14 cellular contexts compared by ENCODE assay signal in the genomic region with DNA sequence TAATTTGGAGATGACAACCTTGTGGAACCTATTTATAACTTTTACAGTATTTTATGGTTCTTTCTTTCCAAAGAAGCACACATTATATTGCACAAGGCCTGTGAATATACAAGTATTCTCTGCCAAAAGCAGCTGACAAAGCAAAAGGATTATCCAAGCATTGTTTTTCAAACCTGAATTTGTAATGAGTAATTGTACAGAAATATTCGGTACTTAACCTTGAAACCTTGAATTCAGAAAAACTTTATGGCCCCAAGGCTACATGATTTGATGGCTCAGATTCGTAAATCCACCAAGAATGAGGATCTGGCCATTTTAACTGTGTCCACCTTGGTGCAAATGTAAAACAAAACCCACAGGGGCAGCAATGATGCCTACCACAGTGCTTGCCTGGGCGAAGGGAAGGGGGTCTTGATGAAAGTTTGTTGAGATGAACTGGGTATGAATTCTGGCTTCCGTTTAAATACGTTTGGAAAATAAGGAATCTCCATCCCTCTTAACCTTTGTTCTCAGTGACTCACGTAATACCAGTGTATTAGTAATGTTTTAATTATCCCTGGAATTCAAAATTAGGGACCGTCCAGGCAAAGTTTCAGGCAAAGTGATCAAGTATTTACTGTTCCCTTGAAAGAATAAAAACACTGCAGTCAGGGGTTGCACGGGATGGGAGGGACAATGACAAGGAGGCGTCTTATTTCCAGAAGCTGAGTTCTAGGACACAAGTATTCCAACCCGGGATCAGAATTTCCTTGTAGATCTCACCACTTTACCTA. TPM values are rescaled to one million over a fixed set of nuclear protein-coding genes. Genes with fewer than 3 reads are reported as not detected.
DNase-seq lines count a peak whose midpoint lies in the region; ATAC-seq, FAIRE-seq and TF ChIP-seq lines count a peak whose summit lies in the region.
"Had no signal": no experiment of that assay in that cellular context is flagged by ENCODE, and none has a peak within 500 bp of the region (broad histone marks: within the 10 kb centered on the region; RNA-seq: fewer than 3 reads in every experiment).

No MANE protein-coding gene starts in this region.

- H3K9ac ChIP-seq in keratinocyte (ENCODE audit: control insufficient read depth, extremely low read depth, insufficient read depth, low read length): no peak overlapping the region

- H3K9me1 ChIP-seq in keratinocyte (ENCODE audit: control insufficient read depth, extremely low read depth, insufficient read depth, low read length): no peaks in the 10 kb centered on the region

- no peaks in the 10 kb centered on the region for H3K79me2 ChIP-seq in keratinocyte (ENCODE audit: control insufficient read depth, insufficient read depth, low read length)

- H2AFZ ChIP-seq in keratinocyte (ENCODE audit: control insufficient read depth, low read length): peak overlapping the region; percentile 91

- H3K9me3 ChIP-seq in left ventricle myocardium inferior (replicated peaks): no peaks in the 10 kb centered on the region
- no peaks in the 10 kb centered on the region for H3K9me3 ChIP-seq in keratinocyte (ENCODE audit: control insufficient read depth, low read depth, low read length)
- H3K9me3 ChIP-seq in vagina: no peaks in the 10 kb centered on the region
- no peaks in the 10 kb centered on the region for H3K9me3 ChIP-seq in effector memory CD4-positive, alpha-beta T cell (ENCODE audit: control insufficient read depth, low read length)
- no peaks in the 10 kb centered on the region for H3K9me3 ChIP-seq in BE2C
- H3K9me3 ChIP-seq: MG63, right lobe of liver had no signal

- H3K27me3 ChIP-seq in left ventricle myocardium inferior (ENCODE audit: low read depth): peaks cover 23% of the 10 kb centered on the region
- no peaks in the 10 kb centered on the region for H3K27me3 ChIP-seq in keratinocyte (ENCODE audit: control insufficient read depth, extremely low read depth, insufficient read depth, low read length)
- no peaks in the 10 kb centered on the region for H3K27me3 ChIP-seq in vagina
- peaks cover 12% of the 10 kb centered on the region for H3K27me3 ChIP-seq in effector memory CD4-positive, alpha-beta T cell (replicated peaks; ENCODE audit: control insufficient read depth, insufficient read depth, low read length, poor library complexity, severe bottlenecking)
- H3K27me3 ChIP-seq in BE2C: peaks cover 19% of the 10 kb centered on the region
- H3K27me3 ChIP-seq: MG63, right lobe of liver had no signal

- DNase-seq in left ventricle myocardium inferior (no peak), Right ventricle myocardium inferior (ENCODE audit: missing footprints) (no peak), astrocyte of the hippocampus (ENCODE audit: low read depth, low spot score) (peak; percentile 75), keratinocyte (ENCODE audit: low read depth, low spot score) (no peak), vagina (ENCODE audit: extremely low spot score in 2 of 2) (no peak), BE2C (no peak)
- DNase-seq in activated CD4-positive, alpha-beta T cell treated with anti-CD3 and anti-CD28 coated beads for 4 hours: no peak
- DNase-seq in effector memory CD4-positive, alpha-beta T cell: no peak
- DNase-seq: AML-193, immature natural killer cell, MG63, NCI-H69, right lobe of liver, T-helper 9 cell had no signal

- TF ChIP-seq CTCF in left ventricle myocardium inferior (IDR thresholded peaks at IDR 0.05; ENCODE audit: borderline replicate concordance) (no peak), keratinocyte (optimal IDR thresholded peaks at IDR 0.05 in 1 of 3, IDR thresholded peaks at IDR 0.05 in 1 of 3, conservative IDR thresholded peaks at IDR 0.05 in 1 of 3; ENCODE audit: extremely low read depth in 1 of 3, insufficient read depth in 2 of 3, low read length in 3 of 3) (no peak), vagina (IDR thresholded peaks at IDR 0.05) (no peak), BE2C (IDR thresholded peaks at IDR 0.05; ENCODE audit: low read depth, low read length) (no peak)

- H3K4me2 ChIP-seq in keratinocyte (ENCODE audit: control insufficient read depth, extremely low read depth, insufficient read depth, low read depth, low read length): peak overlapping the region; percentile 88

- H4K20me1 ChIP-seq in keratinocyte (ENCODE audit: control insufficient read depth, extremely low read depth, insufficient read depth, low read length): no peaks in the 10 kb centered on the region

- H3K27ac ChIP-seq in left ventricle myocardium inferior (replicated peaks) (peak overlapping the region; percentile 96), keratinocyte (ENCODE audit: control insufficient read depth, insufficient read depth, low read length) (peak overlapping the region; percentile 59), vagina (peak overlapping the region; percentile 7)
- no peak overlapping the region for H3K27ac ChIP-seq in effector memory CD4-positive, alpha-beta T cell (ENCODE audit: insufficient read depth, low read length, poor library complexity, severe bottlenecking)
- H3K27ac ChIP-seq: right lobe of liver had no signal

- dilution Hi-C loops in keratinocyte (cut with MboI; ENCODE audit: extremely low pct_ligation_motif_present, low sequenced_read_pairs): no loop called here

- H3K4me3 ChIP-seq in left ventricle myocardium inferior (peak overlapping the region; percentile 86), keratinocyte (ENCODE audit: control insufficient read depth in 2 of 3, extremely low read depth in 1 of 3, insufficient read depth in 2 of 3, low read depth in 1 of 3, low read length in 3 of 3) (peak overlapping the region in 2 of 3 experiments; percentile 41 to 46), vagina (no peak overlapping the region), BE2C (ENCODE audit: low read depth, low read length) (no peak overlapping the region)
- no peak overlapping the region for H3K4me3 ChIP-seq in effector memory CD4-positive, alpha-beta T cell (ENCODE audit: insufficient read depth, low read depth, low read length, poor library complexity, severe bottlenecking)
- H3K4me3 ChIP-seq: MG63, right lobe of liver had no signal

- no peak for TF ChIP-seq POLR2A in vagina (IDR thresholded peaks at IDR 0.05)

- H3K36me3 ChIP-seq in left ventricle myocardium inferior: peaks cover 2% of the 10 kb centered on the region
- H3K36me3 ChIP-seq in keratinocyte (ENCODE audit: control insufficient read depth in 2 of 2, extremely low read depth in 1 of 2, insufficient read depth in 2 of 2, low read length in 2 of 2): no peaks in the 10 kb centered on the region
- H3K36me3 ChIP-seq in vagina: no peaks in the 10 kb centered on the region
- no peaks in the 10 kb centered on the region for H3K36me3 ChIP-seq in effector memory CD4-positive, alpha-beta T cell (ENCODE audit: control insufficient read depth, insufficient read depth, low read length)
- H3K36me3 ChIP-seq in BE2C: no peaks in the 10 kb centered on the region
- H3K36me3 ChIP-seq: MG63, right lobe of liver had no signal

- FAIRE-seq in keratinocyte (lab: Jason Lieb, UNC): peak; percentile 55

- H3K4me1 ChIP-seq in left ventricle myocardium inferior (peaks cover 46% of the 10 kb centered on the region), keratinocyte (ENCODE audit: control insufficient read depth, extremely low read depth, insufficient read depth, low read length) (peaks cover 17% of the 10 kb centered on the region), vagina (peaks cover 6% of the 10 kb centered on the region), BE2C (no peaks in the 10 kb centered on the region)
- H3K4me1 ChIP-seq in effector memory CD4-positive, alpha-beta T cell (ENCODE audit: control insufficient read depth, insufficient read depth, low read length, poor library complexity, severe bottlenecking): peaks cover 8% of the 10 kb centered on the region
- H3K4me1 ChIP-seq: right lobe of liver had no signal

- intact Hi-C loops in left ventricle myocardium inferior (cut with micrococcal nuclease) (loop anchor here (10.0 kb wide), 1 partner anchor 104 kb away; no protein-coding TSS in a partner anchor), Right ventricle myocardium inferior (cut with DNase I) (loop anchor here (5.0 kb wide), 1 partner anchor 66 kb away; no protein-coding TSS in a partner anchor), vagina (cut with DNase I) (no loop called here)

- no peak for ATAC-seq in Right ventricle myocardium inferior

RNA-seq across cellular contexts. Expression of a gene that starts 2.7 kb away (rescaled TPM):
- total RNA-seq in left ventricle myocardium inferior: 189 TPM
- total RNA-seq in Right ventricle myocardium inferior: 181 TPM
- 1.3 to 1.9 TPM (median 1.3 TPM) in 3 replicates for polyA plus RNA-seq in keratinocyte
- 0.17 TPM for polyA plus RNA-seq in keratinocyte (2011; ENCODE audit: low read depth)
- 1.5 and 1.8 TPM in 2 replicates for polyA plus RNA-seq in keratinocyte (2011; cell fraction: cytosol; rRNA removed)
- 1.6 and 1.7 TPM in 2 replicates for polyA plus RNA-seq in keratinocyte (2011; cell fraction: nucleus; rRNA removed)
- polyA plus RNA-seq in keratinocyte (2012; ENCODE audit: low replicate concordance): 0.18 and 1.1 TPM in 2 replicates
- polyA minus RNA-seq in keratinocyte: 1.2 to 6.2 TPM (median 5.8 TPM) in 3 replicates
- polyA minus RNA-seq in keratinocyte (2011; cell fraction: cytosol; rRNA and poly(A)+ RNA removed): 4.8 TPM
- 0.53 and 2.6 TPM in 2 replicates for polyA minus RNA-seq in keratinocyte (2011; cell fraction: nucleus; rRNA and poly(A)+ RNA removed)
- 2.7 TPM for total RNA-seq in vagina
- not detected for polyA plus RNA-seq in BE2C (2012; ENCODE audit: insufficient read depth, insufficient read length, low read depth)
- polyA plus RNA-seq: immature natural killer cell had no signal

Comparison
In these comparisons a context has a peak if more than half of its experiments do, and no peak if none do; other contexts are left out.
1. H3K4me3 ChIP-seq: peak in left ventricle myocardium inferior (single experiment) and keratinocyte (2 of 3); none in vagina (0 of 2), effector memory CD4-positive, alpha-beta T cell (single experiment) and BE2C (single experiment).
2. RNA of a gene that starts 2.7 kb away (total RNA-seq): 189 TPM in left ventricle myocardium inferior (single experiment) and 181 TPM in Right ventricle myocardium inferior (single experiment); 2.7 TPM in vagina (single experiment); every median in the first group is over 10 times any median in the second.